In genomic region chr2:73566288-73566878, GRCh38 we compare ENCODE assay signal across 28 cellular contexts.
DNase-seq lines count a peak whose midpoint lies in the region; ATAC-seq, FAIRE-seq and TF ChIP-seq lines count a peak whose summit lies in the region.
"Had no signal": no experiment of that assay in that cellular context is flagged by ENCODE, and none has a peak within 500 bp of the region (broad histone marks: within the 10 kb centered on the region; RNA-seq: fewer than 3 reads in every experiment).

No MANE protein-coding gene starts in this region.

- H3K9me3 Mint-ChIP-seq in GM23338 = no peaks in the 10 kb centered on the region
- H3K9me3 Mint-ChIP-seq in stimulated activated memory B cell treated with anti-CD40 and anti-IgM and Interleukin-4, amounts not matched to agents 10 μg/mL and 1 μg/mL and 100 μg/mL, for 72 hours = no peaks in the 10 kb centered on the region
- H3K9me3 Mint-ChIP-seq: CD4-positive, alpha-beta memory T cell; CD8-positive, alpha-beta memory T cell had no signal

- peaks cover 4% of the 10 kb centered on the region; the same call in 1 of the 2 replicates for H3K4me1 ChIP-seq in GM23338 (ENCODE audit: insufficient read depth)
- H3K4me1 ChIP-seq in K562 (replicated peaks in 1 of 2; ENCODE audit: control insufficient read depth in 2 of 2, insufficient read depth in 2 of 2, low read length in 2 of 2) = no peaks in the 10 kb centered on the region
- H3K4me1 ChIP-seq: BE2C, BLaER1 had no signal

- H3K4me1 Mint-ChIP-seq in GM23338 = peaks cover 14% of the 10 kb centered on the region
- H3K4me1 Mint-ChIP-seq in stimulated activated memory B cell treated with anti-CD40 and anti-IgM and Interleukin-4, amounts not matched to agents 10 μg/mL and 1 μg/mL and 100 μg/mL, for 72 hours = no peaks in the 10 kb centered on the region
- H3K4me1 Mint-ChIP-seq: CD14-positive monocyte; CD4-positive, alpha-beta memory T cell; CD4-positive, CD25-positive, alpha-beta regulatory T cell; CD8-positive, alpha-beta memory T cell had no signal

- H3K79me2 ChIP-seq in GM23338 (replicated peaks; ENCODE audit: insufficient read depth) (no peaks in the 10 kb centered on the region), K562 (ENCODE audit: control insufficient read depth, insufficient read depth, low read length) (no peaks in the 10 kb centered on the region)

- no peak for TF ChIP-seq POLR2A in K562 (conservative IDR thresholded peaks at IDR 0.05)

- H3K27ac ChIP-seq in GM23338 (ENCODE audit: low read depth) = no peak overlapping the region
- H3K27ac ChIP-seq in K562 (ENCODE audit: extremely low read depth, low read depth, low read length) = no peak overlapping the region
- H3K27ac ChIP-seq: BLaER1 had no signal

- H3K4me2 ChIP-seq in GM23338 (no peak overlapping the region), K562 (ENCODE audit: insufficient read depth, low read length) (no peak overlapping the region)
- H3K4me2 ChIP-seq: BLaER1 had no signal

- POLR2A ChIA-PET in K562 (lab: Yijun Ruan, JAX) = interaction anchor here (0.7 kb wide), 1 partner anchor 36 kb away, joined by 3 read pairs; no protein-coding TSS in a partner anchor

- no peak for TF ChIP-seq RAD21 in K562 (CRISPR knock-in tag; conservative IDR thresholded peaks at IDR 0.05 in 1 of 2, IDR thresholded peaks at IDR 0.05 in 1 of 2)

- H3K36me3 Mint-ChIP-seq in GM23338 (ENCODE audit: low read depth) = peaks cover 3% of the 10 kb centered on the region; the same call in 1 of the 3 replicates
- peaks cover 16% of the 10 kb centered on the region for H3K36me3 Mint-ChIP-seq in stimulated activated memory B cell treated with anti-CD40 and anti-IgM and Interleukin-4, amounts not matched to agents 10 μg/mL and 1 μg/mL and 100 μg/mL, for 72 hours

- CTCF ChIA-PET in K562 (lab: Yijun Ruan, JAX; ENCODE audit: low intra/inter-chr PET ratio) = no interaction called here

- H2AFZ ChIP-seq in GM23338 (no peak overlapping the region), K562 (ENCODE audit: low read depth, low read length) (no peak overlapping the region)

- ATAC-seq in GM23338 (no peak), K562 (peak; percentile 72), HG02884 (IDR thresholded peaks at IDR 0.05; ENCODE audit: unreplicated experiment) (no peak)
- no peak for ATAC-seq in stimulated activated memory B cell treated with anti-CD40 and anti-IgM and Interleukin-4, amounts not matched to agents 10 μg/mL and 1 μg/mL and 100 μg/mL, for 72 hours

- peak overlapping the region; percentile 63; the same call in 1 of the 2 replicates for H3K27ac Mint-ChIP-seq in GM23338
- no peak overlapping the region for H3K27ac Mint-ChIP-seq in stimulated activated memory B cell treated with anti-CD40 and anti-IgM and Interleukin-4, amounts not matched to agents 10 μg/mL and 1 μg/mL and 100 μg/mL, for 72 hours
- H3K27ac Mint-ChIP-seq: CD14-positive monocyte; CD4-positive, alpha-beta memory T cell had no signal

- in situ Hi-C loops in K562 (cut with MboI) = no loop called here

- no peaks in the 10 kb centered on the region for H3K9me1 ChIP-seq in K562 (ENCODE audit: control insufficient read depth, insufficient read depth, low read length)

- H3F3A ChIP-seq in GM23338 (replicated peaks; ENCODE audit: low read depth) = no peaks in the 10 kb centered on the region

- no peak for DNase-seq in GM18507 (ENCODE audit: extremely low spot score, insufficient read length, low read depth)
- DNase-seq in GM23338 (ENCODE audit: low spot score) = no peak
- no peak for DNase-seq in K562 (ENCODE audit: extremely low read depth in 1 of 4, low spot score in 3 of 4)
- DNase-seq in urothelium cell line (ENCODE audit: low spot score) = no peak
- DNase-seq in SK-N-DZ (ENCODE audit: low spot score) = no peak
- no peak for DNase-seq in stimulated activated CD4-positive, alpha-beta T cell treated with anti-CD3 and anti-CD28 coated beads, Interleukin-4, amount 100 ng/mL, for 1 hour
- DNase-seq: 8988T; ACHN; BE2C; C1 segment of cervical spinal cord; CD4-positive, alpha-beta memory T cell; CD4-positive, CD25-positive, alpha-beta regulatory T cell; CD8-positive, alpha-beta memory T cell; COR-L47; DMS 273 treated with DMSO at 0.1 percent for 48 hours; DMS153; DMS53; DMS79; DND-41; EL; GDM1 had no signal

- no peak overlapping the region for H3K4me3 Mint-ChIP-seq in GM23338
- no peak overlapping the region for H3K4me3 Mint-ChIP-seq in stimulated activated memory B cell treated with anti-CD40 and anti-IgM and Interleukin-4, amounts not matched to agents 10 μg/mL and 1 μg/mL and 100 μg/mL, for 72 hours
- H3K4me3 Mint-ChIP-seq: CD14-positive monocyte; CD4-positive, alpha-beta memory T cell; CD4-positive, CD25-positive, alpha-beta regulatory T cell; CD8-positive, alpha-beta memory T cell had no signal

- H3K27me3 Mint-ChIP-seq in GM23338 (ENCODE audit: insufficient read depth, low read depth, poor library complexity) = no peaks in the 10 kb centered on the region
- H3K27me3 Mint-ChIP-seq in stimulated activated memory B cell treated with anti-CD40 and anti-IgM and Interleukin-4, amounts not matched to agents 10 μg/mL and 1 μg/mL and 100 μg/mL, for 72 hours = no peaks in the 10 kb centered on the region
- H3K27me3 Mint-ChIP-seq: CD4-positive, alpha-beta memory T cell; CD4-positive, CD25-positive, alpha-beta regulatory T cell; CD8-positive, alpha-beta memory T cell had no signal

- H3K27me3 ChIP-seq in GM23338 (ENCODE audit: insufficient read depth) (no peaks in the 10 kb centered on the region), K562 (ENCODE audit: control insufficient read depth in 2 of 2, insufficient read depth in 2 of 2, low read length in 2 of 2) (no peaks in the 10 kb centered on the region)
- H3K27me3 ChIP-seq: BE2C, BLaER1 had no signal

- H3K9me3 ChIP-seq in K562 (replicated peaks; ENCODE audit: control insufficient read depth, insufficient read depth, low read depth, low read length) = no peaks in the 10 kb centered on the region
- H3K9me3 ChIP-seq: BE2C, BLaER1 had no signal

- no TSS peak for BruUV-seq in K562 (replicated peaks; lab: Mats Ljungman, UMichigan)

- intact Hi-C loops in K562 (cut with micrococcal nuclease) = no loop called here

- H3K4me3 ChIP-seq in GM23338 = no peak overlapping the region
- H3K4me3 ChIP-seq in K562 = no peak overlapping the region
- H3K4me3 ChIP-seq: BLaER1 had no signal

- H3K9ac ChIP-seq in K562 (ENCODE audit: insufficient read depth in 1 of 2, low read depth in 2 of 2, low read length in 2 of 2) = no peak overlapping the region
- H3K9ac ChIP-seq: BLaER1 had no signal

- H3K36me3 ChIP-seq in GM23338 (ENCODE audit: insufficient read depth) (no peaks in the 10 kb centered on the region), K562 (ENCODE audit: control insufficient read depth, insufficient read depth, low read length) (no peaks in the 10 kb centered on the region)
- H3K36me3 ChIP-seq: BE2C had no signal

- no peak for TF ChIP-seq EP300 in K562 (IDR thresholded peaks at IDR 0.05; ENCODE audit: low read length)

- no peaks in the 10 kb centered on the region for H4K20me1 ChIP-seq in GM23338 (replicated peaks; ENCODE audit: insufficient read depth)
- no peaks in the 10 kb centered on the region for H4K20me1 ChIP-seq in K562 (replicated peaks; ENCODE audit: control insufficient read depth, insufficient read depth, low read length)
- H4K20me1 ChIP-seq: BLaER1 had no signal

- TF ChIP-seq CTCF in GM23338 (conservative IDR thresholded peaks at IDR 0.05; ENCODE audit: low read depth in 2 of 2) = no peak
- no peak for TF ChIP-seq CTCF in K562 (IDR thresholded peaks at IDR 0.05 in 2 of 3, conservative IDR thresholded peaks at IDR 0.05 in 1 of 3; ENCODE audit: insufficient read depth in 2 of 3, low read depth in 1 of 3, low read length in 3 of 3)

- 26% methylated on average over 5 of the region's 5 CpGs for WGBS in K562 (ENCODE audit: insufficient coverage, low coverage, missing lambda C conversion rate)

- FAIRE-seq in GM18507 (lab: Jason Lieb, UNC) (peak; percentile 26), K562 (lab: Jason Lieb, UNC) (peak; percentile 29), urothelium cell line (lab: Jason Lieb, UNC) (peak; percentile 70)
- FAIRE-seq: A204.1, GM12892, GM19239 had no signal

- no peaks in the 10 kb centered on the region for H3K9me2 ChIP-seq in GM23338 (ENCODE audit: insufficient read depth)

TF ChIP-seq in GM23338, 12 proteins besides CTCF, POLR2A, EP300 and RAD21 (continues in another document):
- TF ChIP-seq JUNB (IDR thresholded peaks at IDR 0.05; ENCODE audit: unreplicated experiment) (no peak), POLR2AphosphoS5 (IDR thresholded peaks at IDR 0.05; ENCODE audit: low read depth) (no peak), STAT1 (IDR thresholded peaks at IDR 0.05; ENCODE audit: unreplicated experiment) (no peak), ZNF114 (CRISPR knock-in tag; IDR thresholded peaks at IDR 0.05) (no peak), EZH2phosphoT487 (IDR thresholded peaks at IDR 0.05; ENCODE audit: unreplicated experiment) (no peak), NANOG (IDR thresholded peaks at IDR 0.05; ENCODE audit: borderline replicate concordance) (no peak)
- TF ChIP-seq, protein P1, sequence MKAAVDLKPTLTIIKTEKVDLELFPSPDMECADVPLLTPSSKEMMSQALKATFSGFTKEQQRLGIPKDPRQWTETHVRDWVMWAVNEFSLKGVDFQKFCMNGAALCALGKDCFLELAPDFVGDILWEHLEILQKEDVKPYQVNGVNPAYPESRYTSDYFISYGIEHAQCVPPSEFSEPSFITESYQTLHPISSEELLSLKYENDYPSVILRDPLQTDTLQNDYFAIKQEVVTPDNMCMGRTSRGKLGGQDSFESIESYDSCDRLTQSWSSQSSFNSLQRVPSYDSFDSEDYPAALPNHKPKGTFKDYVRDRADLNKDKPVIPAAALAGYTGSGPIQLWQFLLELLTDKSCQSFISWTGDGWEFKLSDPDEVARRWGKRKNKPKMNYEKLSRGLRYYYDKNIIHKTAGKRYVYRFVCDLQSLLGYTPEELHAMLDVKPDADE (IDR thresholded peaks at IDR 0.05) = no peak

TF ChIP-seq in K562, 482 proteins besides CTCF, POLR2A, EP300 and RAD21 (continues in another document):
- TF ChIP-seq TRIM24 (IDR thresholded peaks at IDR 0.05) (peak; percentile 51 to 56; a peak in 2 of 4 replicates), CEBPB (tag; IDR thresholded peaks at IDR 0.05) (peak; percentile 29; the same call in 1 of the 2 replicates), CEBPG (CRISPR knock-in tag; IDR thresholded peaks at IDR 0.05) (no peak), CEBPG (tag; conservative IDR thresholded peaks at IDR 0.05 in 1 of 2, IDR thresholded peaks at IDR 0.05 in 1 of 2) (peak in 1 of 2 experiments; percentile 85; a peak in 2 of 4 replicates), TCF7L2 (IDR thresholded peaks at IDR 0.05; ENCODE audit: low read depth, low read length) (no peak), ZKSCAN3 (CRISPR knock-in tag; IDR thresholded peaks at IDR 0.05) (no peak), NFE2L1 (tag; IDR thresholded peaks at IDR 0.05; ENCODE audit: borderline replicate concordance, low read depth) (no peak), ZNF589 (CRISPR knock-in tag; IDR thresholded peaks at IDR 0.05; ENCODE audit: low read depth) (peak; percentile 69; the same call in 1 of the 2 replicates), MCM2 (IDR thresholded peaks at IDR 0.05; ENCODE audit: low read depth) (no peak)
